ENCODE assay signal across 1 cellular context in the genomic region with DNA sequence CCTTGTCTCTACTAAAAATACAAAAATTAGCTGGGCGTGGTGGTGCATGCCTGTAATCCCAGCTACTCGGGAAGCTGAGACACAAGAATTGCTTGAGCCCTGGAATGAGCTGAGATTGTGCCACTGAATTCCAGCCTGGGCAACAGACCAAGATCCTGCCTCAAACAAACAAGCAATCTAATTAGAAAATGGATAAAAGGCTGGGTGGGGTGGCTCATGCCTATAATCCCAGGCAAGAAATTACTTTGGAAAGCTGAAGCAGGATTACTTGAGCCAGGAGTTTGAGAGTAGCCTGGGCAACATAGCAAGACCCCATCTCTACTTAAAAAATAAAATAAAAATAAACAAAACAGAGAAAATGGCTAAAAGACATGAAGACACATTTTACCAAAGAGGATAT.
TF ChIP-seq lines count a peak whose summit lies in the region.

No MANE protein-coding gene starts in this region.

TF ChIP-seq in SK-N-SH treated with all-trans-retinoic acid at 6 μM for 48 hours, 23 proteins besides CTCF, POLR2A, EP300 and RAD21 (continued from another document):
- TF ChIP-seq, protein P1, sequence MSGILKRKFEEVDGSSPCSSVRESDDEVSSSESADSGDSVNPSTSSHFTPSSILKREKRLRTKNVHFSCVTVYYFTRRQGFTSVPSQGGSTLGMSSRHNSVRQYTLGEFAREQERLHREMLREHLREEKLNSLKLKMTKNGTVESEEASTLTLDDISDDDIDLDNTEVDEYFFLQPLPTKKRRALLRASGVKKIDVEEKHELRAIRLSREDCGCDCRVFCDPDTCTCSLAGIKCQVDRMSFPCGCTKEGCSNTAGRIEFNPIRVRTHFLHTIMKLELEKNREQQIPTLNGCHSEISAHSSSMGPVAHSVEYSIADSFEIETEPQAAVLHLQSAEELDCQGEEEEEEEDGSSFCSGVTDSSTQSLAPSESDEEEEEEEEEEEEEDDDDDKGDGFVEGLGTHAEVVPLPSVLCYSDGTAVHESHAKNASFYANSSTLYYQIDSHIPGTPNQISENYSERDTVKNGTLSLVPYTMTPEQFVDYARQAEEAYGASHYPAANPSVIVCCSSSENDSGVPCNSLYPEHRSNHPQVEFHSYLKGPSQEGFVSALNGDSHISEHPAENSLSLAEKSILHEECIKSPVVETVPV (CRISPR knock-in tag; IDR thresholded peaks at IDR 0.05) = no peak
- TF ChIP-seq TOX (CRISPR knock-in tag; IDR thresholded peaks at IDR 0.05; ENCODE audit: borderline replicate concordance) = no peak
- no peak for TF ChIP-seq SNAI2 (CRISPR knock-in tag; IDR thresholded peaks at IDR 0.05)
- no peak for TF ChIP-seq ISL1 (CRISPR knock-in tag; IDR thresholded peaks at IDR 0.05)
- TF ChIP-seq TCF4 (CRISPR knock-in tag; IDR thresholded peaks at IDR 0.05; ENCODE audit: borderline replicate concordance) = no peak
- no peak for TF ChIP-seq ZNF8 (CRISPR knock-in tag; IDR thresholded peaks at IDR 0.05)
- no peak for TF ChIP-seq ZNF70 (CRISPR knock-in tag; IDR thresholded peaks at IDR 0.05)
